Comparison of ENCODE assay signal across 7 cellular contexts in the genomic region with DNA sequence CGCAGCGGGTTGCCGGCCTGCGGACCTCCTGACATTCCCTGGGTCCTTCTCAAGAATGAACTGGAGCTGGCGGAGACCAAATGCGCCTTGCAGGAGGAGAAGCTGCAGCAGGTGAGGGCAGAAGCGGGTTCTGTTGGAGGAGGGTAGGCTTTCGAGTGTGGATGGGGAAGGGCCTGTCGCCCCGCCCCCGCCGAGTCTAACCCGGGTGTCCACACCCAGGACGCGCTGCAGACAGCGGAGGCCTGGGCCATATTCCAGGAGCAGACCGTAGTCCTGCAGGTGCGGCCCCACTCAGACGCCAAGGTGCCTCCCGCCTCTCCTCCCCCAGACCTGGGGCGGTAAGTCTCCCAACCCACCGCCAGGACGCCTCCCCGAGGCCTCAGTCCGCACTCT.
A peak's percentile ranks its signal among the peaks of the same experiment; 100 is the strongest.
DNase-seq lines count a peak whose midpoint lies in the region; ATAC-seq, FAIRE-seq and TF ChIP-seq lines count a peak whose summit lies in the region.
"Not testable (repeated sequence)": the region's sequence is repeated elsewhere in the genome, so short reads cannot be mapped to it uniquely, and the experiment has no call there.

No MANE protein-coding gene starts in this region.

- H3K4me3 ChIP-seq in HEK293 (ENCODE audit: low read depth, low read length) (peak overlapping the region; percentile 24), WI38 (ENCODE audit: low read depth, low read length) (peak overlapping the region; percentile 24), pancreas (peak overlapping the region in 2 of 4 donors; percentile 21 to 52)
- H3K4me3 ChIP-seq in GM12878: not testable (repeated sequence)

- TF ChIP-seq EP300 in GM12878 (IDR thresholded peaks at IDR 0.05; ENCODE audit: borderline replicate concordance in 1 of 2, control insufficient read depth in 1 of 2, low read depth in 2 of 2, low read length in 2 of 2): not testable (repeated sequence)

- H2AFZ ChIP-seq in GM12878 (ENCODE audit: control insufficient read depth, low read depth, low read length): not testable (repeated sequence)

- not testable (repeated sequence) for H3K27ac ChIP-seq in HEK293 (ENCODE audit: extremely low read depth, low read depth, low read length); GM12878 (ENCODE audit: control insufficient read depth, insufficient read depth); pancreas

- intact Hi-C loops in GM12878 (cut with micrococcal nuclease; ENCODE audit: unreplicated experiment); left cardiac atrium (cut with DNase I); pancreas (cut with DNase I): not testable (repeated sequence)

- CTCF ChIA-PET in HEK293 (lab: Yijun Ruan, JAX): not testable (repeated sequence)
- CTCF ChIA-PET in GM12878 (lab: Yijun Ruan, JAX): interaction anchor here (0.7 kb wide), 1 partner anchor 38 kb away, joined by 4 read pairs; no protein-coding TSS in a partner anchor

- ATAC-seq in GM18909 (IDR thresholded peaks at IDR 0.05; ENCODE audit: poor library complexity, unreplicated experiment): peak; percentile 33
- ATAC-seq in HG03354 (IDR thresholded peaks at IDR 0.05; ENCODE audit: poor library complexity, severe bottlenecking, unreplicated experiment): peak; percentile 26
- ATAC-seq in GM12878: peak; percentile 47
- peak; percentile 16 to 57 for ATAC-seq in left cardiac atrium
- ATAC-seq in pancreas: peak; percentile 29 to 49 (median 46)

- SMC1A ChIA-PET in GM12878 (lab: Charles Lee; ENCODE audit: uncharacterized antibody, unreplicated experiment): interaction anchor here (1.8 kb wide), 1 partner anchor 80 kb away, joined by 3 read pairs; no protein-coding TSS in a partner anchor

- not testable (repeated sequence) for H3K79me2 ChIP-seq in GM12878 (ENCODE audit: control insufficient read depth, insufficient read depth, low read length)

- H3K9ac ChIP-seq in GM12878 (ENCODE audit: control insufficient read depth, insufficient read depth, low read length): not testable (repeated sequence)

- RAD21 ChIA-PET in GM12878 (lab: Charles Lee; ENCODE audit: unreplicated experiment): interaction anchor here (1.2 to 1.3 kb wide), 2 partner anchors 47 to 81 kb away, joined by 7 to 9 read pairs; no protein-coding TSS in a partner anchor

- not testable (repeated sequence) for TF ChIP-seq POLR2A in GM12878 (IDR thresholded peaks at IDR 0.05; ENCODE audit: low read depth, low read length)

- in situ Hi-C loops in GM12878 (cut with MboI): not testable (repeated sequence)

- not testable (repeated sequence) for H3K4me1 ChIP-seq in HEK293 (ENCODE audit: control insufficient read depth, insufficient read depth, low read length); GM12878 (ENCODE audit: control insufficient read depth, insufficient read depth, low read length); pancreas

- TF ChIP-seq RAD21 in GM12878 (IDR thresholded peaks at IDR 0.05; ENCODE audit: insufficient read depth, low read depth, low read length): not testable (repeated sequence)

- 0% methylated on average over 8 of the region's 25 CpGs for WGBS in GM12878 (ENCODE audit: insufficient coverage, insufficient replicate concordance, low lambda C conversion rate, missing lambda C conversion rate)
- WGBS in pancreas, 2 donors: 0 to 1% methylated on average over 4 to 12 of the region's 25 CpGs

- not testable (repeated sequence) for H3K27me3 ChIP-seq in GM12878 (replicated peaks in 1 of 2; ENCODE audit: control insufficient read depth in 2 of 2, insufficient read depth in 2 of 2, low read length in 1 of 2); pancreas

- H3K9me3 ChIP-seq in HEK293 (ENCODE audit: control insufficient read depth, insufficient read depth, low read depth, low read length); GM12878 (replicated peaks; ENCODE audit: control insufficient read depth, insufficient read depth, low read length); pancreas: not testable (repeated sequence)

- DNase-seq in GM12878 (ENCODE audit: low read depth, low spot score): not testable (repeated sequence)
- DNase-seq in left cardiac atrium (peak; percentile 68), pancreas (peak in 4 of 6 donors; percentile 64 to 80 (median 77))

- not testable (repeated sequence) for H4K20me1 ChIP-seq in GM12878 (ENCODE audit: control insufficient read depth, insufficient read depth)

- TF ChIP-seq CTCF in HEK293 (tag by site-specific recombination; IDR thresholded peaks at IDR 0.05); WI38 (IDR thresholded peaks at IDR 0.05; ENCODE audit: low read depth, low read length); GM12878 (IDR thresholded peaks at IDR 0.05 in 2 of 3, conservative IDR thresholded peaks at IDR 0.05 in 1 of 3; ENCODE audit: control insufficient read depth in 2 of 3, extremely low read depth in 1 of 3, insufficient read depth in 1 of 3, low read depth in 3 of 3, low read length in 3 of 3); pancreas (IDR thresholded peaks at IDR 0.05): not testable (repeated sequence)

- H3K4me2 ChIP-seq in GM12878 (ENCODE audit: control insufficient read depth, insufficient read depth): not testable (repeated sequence)

- FAIRE-seq in GM12878 (lab: Jason Lieb, UNC); pancreas (lab: Jason Lieb, UNC): not testable (repeated sequence)

- not testable (repeated sequence) for H3K36me3 ChIP-seq in HEK293 (ENCODE audit: control insufficient read depth in 2 of 2, insufficient read depth in 1 of 2, low read length in 2 of 2); GM12878 (ENCODE audit: control insufficient read depth in 2 of 2, insufficient read depth in 2 of 2, low read length in 1 of 2); pancreas

- BruUV-seq in GM12878 (replicated peaks; lab: Mats Ljungman, UMichigan): not testable (repeated sequence)

- POLR2A ChIA-PET in HEK293 (lab: Yijun Ruan, JAX) (interaction anchor here (0.6 to 1.3 kb wide), 5 partner anchors 74 to 910 kb away, joined by 3 to 5 read pairs (median 3); a partner anchor contains a TSS), GM12878 (lab: Charles Lee) (interaction anchor here (0.6 kb wide), 1 partner anchor 39 kb away, joined by 5 read pairs; no protein-coding TSS in a partner anchor)
